Comparison of ENCODE assay signal across 22 cellular contexts in the genomic region with DNA sequence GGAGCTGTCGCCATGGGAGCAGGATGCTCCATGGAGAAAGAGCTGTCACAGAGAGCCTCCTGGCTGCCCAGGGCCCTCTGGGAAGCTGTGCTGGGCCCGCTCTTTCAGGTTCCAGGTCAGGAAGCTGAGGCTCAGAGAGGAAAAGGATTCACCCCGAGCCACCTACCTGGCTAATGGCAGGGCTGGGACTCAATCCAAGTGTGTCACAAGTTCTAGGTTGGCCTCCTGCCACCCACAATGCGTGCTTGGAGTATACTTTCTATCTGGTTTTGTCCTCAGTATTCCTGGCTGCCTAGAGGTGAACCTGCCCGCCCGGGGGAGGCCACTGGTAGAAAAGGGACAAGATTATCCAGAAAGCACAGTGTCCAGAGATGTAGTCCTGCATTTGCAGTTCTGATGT. TPM values are rescaled to one million over a fixed set of nuclear protein-coding genes. Genes with fewer than 3 reads are reported as not detected.
DNase-seq lines count a peak whose midpoint lies in the region; ATAC-seq and TF ChIP-seq lines count a peak whose summit lies in the region.
"Had no signal": no experiment of that assay in that cellular context is flagged by ENCODE, and none has a peak within 500 bp of the region (broad histone marks: within the 10 kb centered on the region; RNA-seq: fewer than 3 reads in every experiment).

No MANE protein-coding gene starts in this region.

- H3K4me1 ChIP-seq in mammary epithelial cell (ENCODE audit: insufficient read depth, low read length), result peaks cover 24% of the 10 kb centered on the region
- H3K4me1 ChIP-seq in breast epithelium, result peaks cover 0 to 18% of the 10 kb centered on the region in 2 donors
- peaks cover 23 to 25% of the 10 kb centered on the region in 2 donors for H3K4me1 ChIP-seq in gastrocnemius medialis

- no TSS peak for BruUV-seq in MCF 10A (replicated peaks; lab: Mats Ljungman, UMichigan)
- no TSS peak for BruUV-seq in mammary epithelial cell (replicated peaks; lab: Mats Ljungman, UMichigan)

- no peak overlapping the region for H2AFZ ChIP-seq in mammary epithelial cell (ENCODE audit: low read depth, low read length)
- H2AFZ ChIP-seq: GM23338, PC-9 had no signal

- H3K27me3 Mint-ChIP-seq in MCF 10A (ENCODE audit: insufficient read depth, unreplicated experiment), result no peaks in the 10 kb centered on the region
- H3K27me3 Mint-ChIP-seq: B cell had no signal

- peaks cover 59% of the 10 kb centered on the region for H3K4me1 Mint-ChIP-seq in MCF 10A (ENCODE audit: insufficient read depth, unreplicated experiment)
- H3K4me1 Mint-ChIP-seq: B cell, GM23338 had no signal

- DNase-seq in MCF 10A (ENCODE audit: unreplicated experiment) (peak; percentile 80), mammary epithelial cell (no peak), breast epithelium (ENCODE audit: low spot score in 2 of 2) (peak; percentile 53 to 70), gastrocnemius medialis (peak in 1 of 2 donors; percentile 63), left cardiac atrium (no peak), DMS79 treated with DMSO at 0.1 percent for 48 hours (lab: John Stamatoyannopoulos, UW) (no peak)
- DNase-seq: HCEC 1CT, KBM-7, NCI-H1092, NCI-H1436 treated with DMSO at 0.1 percent for 48 hours, NCI-H2081, NCI-H2171, NCI-H345, NCI-H524, NCI-H774, PC-9, SIG-M5, SK-N-SH had no signal

- no peak for ATAC-seq in gastrocnemius medialis
- ATAC-seq in GM18519 (IDR thresholded peaks at IDR 0.05; ENCODE audit: low FRiP score, unreplicated experiment), result no peak
- no peak for ATAC-seq in left cardiac atrium
- ATAC-seq: A549, GM23338 had no signal

- H3K27me3 ChIP-seq in mammary epithelial cell (ENCODE audit: insufficient read depth, low read length) (no peaks in the 10 kb centered on the region), breast epithelium (no peaks in the 10 kb centered on the region), gastrocnemius medialis (no peaks in the 10 kb centered on the region)

- intact Hi-C loops in MCF 10A (cut with micrococcal nuclease), result loop anchor here (10.0 kb wide), 1 partner anchor 138 kb away; no protein-coding TSS in a partner anchor
- intact Hi-C loops in mammary epithelial cell (cut with micrococcal nuclease), result no loop called here
- intact Hi-C loops in breast epithelium (cut with DNase I; ENCODE audit: low total_unique reads), result no loop called here
- intact Hi-C loops in gastrocnemius medialis (cut with DNase I; ENCODE audit: low total_unique reads), result loop anchor here (5.0 kb wide), 1 partner anchor 36 kb away; no protein-coding TSS in a partner anchor
- intact Hi-C loops in left cardiac atrium (cut with DNase I), result no loop called here

- in situ Hi-C loops in mammary epithelial cell (cut with MboI; ENCODE audit: low sequenced_read_pairs in 2 of 2), result loop anchor here in 1 of 2 donors (10.0 kb wide), 1 partner anchor 312 kb away; no protein-coding TSS in a partner anchor
- in situ Hi-C loops in gastrocnemius medialis (cut with MboI; ENCODE audit: low sequenced_read_pairs in 4 of 4), result loop anchor here in 1 of 4 donors (10.0 kb wide), 1 partner anchor 282 kb away; a partner anchor contains a TSS

- CTCF ChIA-PET in MCF 10A (lab: Yijun Ruan, JAX), result interaction anchor here (0.9 to 2.6 kb wide), 3 partner anchors 117 to 323 kb away, joined by 4 to 9 read pairs (median 4); a partner anchor contains a TSS
- CTCF ChIA-PET in mammary epithelial cell (lab: Charles Lee; ENCODE audit: low non-redundant PET), result no interaction called here

- no peak overlapping the region for H3K4me3 Mint-ChIP-seq in MCF 10A (ENCODE audit: unreplicated experiment)
- H3K4me3 Mint-ChIP-seq: B cell, GM23338 had no signal

- H3K27ac ChIP-seq in mammary epithelial cell (ENCODE audit: insufficient read depth, low read depth, low read length), result no peak overlapping the region
- no peak overlapping the region for H3K27ac ChIP-seq in breast epithelium
- peak overlapping the region; percentile 2 to 95 (median 92) for H3K27ac ChIP-seq in gastrocnemius medialis
- H3K27ac ChIP-seq: A549, PC-9 had no signal

- H3K4me2 ChIP-seq in mammary epithelial cell (ENCODE audit: insufficient read depth, low read depth, low read length), result no peak overlapping the region
- H3K4me2 ChIP-seq: A549, GM23338, PC-9, SK-N-SH had no signal

- TF ChIP-seq CTCF in MCF 10A (IDR thresholded peaks at IDR 0.05; ENCODE audit: unreplicated experiment) (no peak), mammary epithelial cell (conservative IDR thresholded peaks at IDR 0.05 in 1 of 2, IDR thresholded peaks at IDR 0.05 in 1 of 2; ENCODE audit: extremely low read depth in 1 of 2, insufficient read depth in 1 of 2, low read depth in 1 of 2, low read length in 2 of 2) (no peak), breast epithelium (IDR thresholded peaks at IDR 0.05) (no peak), gastrocnemius medialis (IDR thresholded peaks at IDR 0.05 in 4 of 5, conservative IDR thresholded peaks at IDR 0.05 in 1 of 5) (no peak)

- H4K20me1 ChIP-seq in mammary epithelial cell (ENCODE audit: insufficient read depth, low read length), result no peaks in the 10 kb centered on the region

- H3K9me3 ChIP-seq in mammary epithelial cell (replicated peaks; ENCODE audit: insufficient read depth, low read length), result no peaks in the 10 kb centered on the region
- H3K9me3 ChIP-seq in breast epithelium, result no peaks in the 10 kb centered on the region
- H3K9me3 ChIP-seq in gastrocnemius medialis, result no peaks in the 10 kb centered on the region
- H3K9me3 ChIP-seq: A549, SK-N-SH had no signal

- WGBS in mammary epithelial cell (ENCODE audit: low coverage, missing lambda C conversion rate), result 97% methylated on average over 6 of the region's 6 CpGs

- no peaks in the 10 kb centered on the region for H3K79me2 ChIP-seq in mammary epithelial cell (ENCODE audit: insufficient read depth, low read length)

- H3K36me3 ChIP-seq in mammary epithelial cell (ENCODE audit: insufficient read depth, low read length) (no peaks in the 10 kb centered on the region), breast epithelium (no peaks in the 10 kb centered on the region), gastrocnemius medialis (peaks cover 0 to 13% of the 10 kb centered on the region in 2 donors)

- H3K9ac ChIP-seq in mammary epithelial cell (ENCODE audit: insufficient read depth, low read length), result no peak overlapping the region
- H3K9ac ChIP-seq: SK-N-SH had no signal

- H3K4me3 ChIP-seq in mammary epithelial cell (replicated peaks in 1 of 3; ENCODE audit: insufficient read depth in 1 of 3, low read depth in 2 of 3, low read length in 3 of 3), result no peak overlapping the region
- H3K4me3 ChIP-seq in breast epithelium, result no peak overlapping the region
- H3K4me3 ChIP-seq in gastrocnemius medialis, result no peak overlapping the region
- H3K4me3 ChIP-seq: A549, GM23338, PC-9 had no signal

- dilution Hi-C loops in mammary epithelial cell (cut with HindIII; ENCODE audit: low sequenced_read_pairs), result no loop called here

- TF ChIP-seq POLR2A in breast epithelium (IDR thresholded peaks at IDR 0.05), result no peak
- no peak for TF ChIP-seq POLR2A in gastrocnemius medialis (IDR thresholded peaks at IDR 0.05)

- no peaks in the 10 kb centered on the region for H3K9me3 Mint-ChIP-seq in MCF 10A (ENCODE audit: unreplicated experiment)
- H3K9me3 Mint-ChIP-seq: GM23338 had no signal

- POLR2A ChIA-PET in MCF 10A (lab: Yijun Ruan, JAX), result interaction anchor here (0.8 to 1.7 kb wide), 6 partner anchors 8 to 283 kb away, joined by 3 to 4 read pairs (median 3); a partner anchor contains a TSS

- no peak overlapping the region for H3K27ac Mint-ChIP-seq in MCF 10A (ENCODE audit: low read depth, unreplicated experiment)
- H3K27ac Mint-ChIP-seq: B cell, GM23338 had no signal

- peaks cover 22% of the 10 kb centered on the region for H3K36me3 Mint-ChIP-seq in MCF 10A (ENCODE audit: insufficient read depth, unreplicated experiment)

RNA-seq across cellular contexts. Expression of a gene that starts 23.6 kb away (rescaled TPM):
- total RNA-seq in MCF 10A (2022) (25.3 and 32.8 TPM in 2 replicates), mammary epithelial cell (10 to 100 TPM; 21.2 to 30.8 TPM), breast epithelium (100 to 1,000 TPM in 1 of 3 donors, 10 to 100 TPM in 2; 48.8 to 164 (median 50.9) TPM), gastrocnemius medialis (10 to 100 TPM in 3 of 4 donors, 1 to 10 TPM in 1; 7.7 to 16.7 (median 12.3) TPM), left cardiac atrium (10 to 100 TPM; 41.0 to 46.7 TPM)
- polyA plus RNA-seq in mammary epithelial cell, result 34.0 TPM
- polyA minus RNA-seq in mammary epithelial cell, result 55.0 TPM

Comparison
In these comparisons a context has a peak if more than half of its experiments do, and no peak if none do; other contexts are left out.
1. DNase-seq: peak in MCF 10A (single experiment) and breast epithelium (2 of 2); none in mammary epithelial cell (single experiment), left cardiac atrium (single experiment) and DMS79 treated with DMSO at 0.1 percent for 48 hours (single experiment).
2. intact Hi-C loops: an anchor here in MCF 10A (10.0 kb wide) and gastrocnemius medialis (5.0 kb wide); none called in mammary epithelial cell, breast epithelium and left cardiac atrium.
3. H3K27ac ChIP-seq: peak in gastrocnemius medialis (4 of 4); none in mammary epithelial cell (single experiment) and breast epithelium (0 of 2).